Comparison of ENCODE assay signal across 26 cellular contexts in genomic region chr1:28480308-28480707, GRCh38.
"Had no signal": no experiment of that assay in that cellular context is flagged by ENCODE, and none has a peak within 500 bp of the region (broad histone marks: within the 10 kb centered on the region; RNA-seq: fewer than 3 reads in every experiment).

No MANE protein-coding gene starts in this region.

- H3K4me2 ChIP-seq: SK-N-SH had no signal

- FAIRE-seq: astrocyte had no signal

- H3K27me3 Mint-ChIP-seq: activated CD4-positive, alpha-beta memory T cell treated with anti-CD3 and anti-CD28 coated beads for 36 hours; activated CD4-positive, alpha-beta T cell treated with anti-CD3 and anti-CD28 coated beads, Interleukin-2, amount 10 ng/mL, durations not matched to agents 7 days and 5 days; activated naive CD8-positive, alpha-beta T cell treated with anti-CD3 and anti-CD28 coated beads, Interleukin-2, amount 50 U/mL, for 24 hours had no signal

- H3K27ac ChIP-seq: brain microvascular endothelial cell, VCaP had no signal

- H3K9me3 Mint-ChIP-seq: activated CD4-positive, alpha-beta memory T cell treated with anti-CD3 and anti-CD28 coated beads for 36 hours; activated CD4-positive, alpha-beta T cell treated with anti-CD3 and anti-CD28 coated beads, Interleukin-2, amount 10 ng/mL, durations not matched to agents 7 days and 5 days; activated naive CD4-positive, alpha-beta T cell treated with anti-CD3 and anti-CD28 coated beads, Interleukin-2, amount 50 U/mL, for 72 hours; activated naive CD8-positive, alpha-beta T cell treated with anti-CD3 and anti-CD28 coated beads, Interleukin-2, amount 50 U/mL, for 24 hours; activated T-cell treated with anti-CD3 and anti-CD28 coated beads, Interleukin-2, amount 50 U/mL, for 72 hours had no signal

- H3K9ac ChIP-seq: SK-N-SH had no signal

- H3K4me1 Mint-ChIP-seq: activated CD4-positive, alpha-beta T cell treated with anti-CD3 and anti-CD28 coated beads, Interleukin-2, amount 10 ng/mL, durations not matched to agents 7 days and 5 days; activated naive CD8-positive, alpha-beta T cell treated with anti-CD3 and anti-CD28 coated beads, Interleukin-2, amount 50 U/mL, for 24 hours had no signal

- H3K4me3 Mint-ChIP-seq: activated CD4-positive, alpha-beta memory T cell treated with anti-CD3 and anti-CD28 coated beads for 36 hours; activated CD4-positive, alpha-beta T cell treated with anti-CD3 and anti-CD28 coated beads, Interleukin-2, amount 10 ng/mL, durations not matched to agents 7 days and 5 days; activated naive CD8-positive, alpha-beta T cell treated with anti-CD3 and anti-CD28 coated beads, Interleukin-2, amount 50 U/mL, for 24 hours; activated T-cell treated with anti-CD3 and anti-CD28 coated beads, Interleukin-2, amount 50 U/mL, for 72 hours had no signal

- DNase-seq: activated CD4-positive, alpha-beta memory T cell treated with anti-CD3 and anti-CD28 coated beads for 36 hours; activated CD4-positive, alpha-beta T cell treated with anti-CD3 and anti-CD28 coated beads, Interleukin-2, amount 10 ng/mL, durations not matched to agents 7 days and 5 days; activated CD4-positive, CD25-positive, alpha-beta regulatory T cell; activated naive CD8-positive, alpha-beta T cell treated with anti-CD3 and anti-CD28 coated beads, Interleukin-2, amount 50 U/mL, for 24 hours; activated T-cell treated with anti-CD3 and anti-CD28 coated beads for 4 hours; activated T-cell treated with anti-CD3 and anti-CD28 coated beads, Interleukin-2, amount 50 U/mL, for 72 hours; amniotic stem cell; brain microvascular endothelial cell; KG1; NCI-H1092 treated with DMSO at 0.1 percent for 48 hours; NCI-H1417 treated with DMSO at 0.1 percent for 48 hours; NCI-H1694; NCI-H2029; NCI-H2107; NCI-H2171 treated with DMSO at 0.1 percent for 48 hours; NCI-H226; NCI-H526; NCI-H774; RPMI8226; SK-N-SH; T-helper 1 cell had no signal

- H3K27me3 ChIP-seq: brain microvascular endothelial cell had no signal

- H3K27ac Mint-ChIP-seq: activated CD4-positive, alpha-beta memory T cell treated with anti-CD3 and anti-CD28 coated beads for 36 hours; activated naive CD4-positive, alpha-beta T cell treated with anti-CD3 and anti-CD28 coated beads, Interleukin-2, amount 50 U/mL, for 72 hours; activated naive CD8-positive, alpha-beta T cell treated with anti-CD3 and anti-CD28 coated beads, Interleukin-2, amount 50 U/mL, for 24 hours; activated T-cell treated with anti-CD3 and anti-CD28 coated beads, Interleukin-2, amount 50 U/mL, for 72 hours had no signal

- ATAC-seq: activated naive CD4-positive, alpha-beta T cell treated with anti-CD3 and anti-CD28 coated beads, Interleukin-2, amount 50 U/mL, for 72 hours; activated naive CD8-positive, alpha-beta T cell treated with anti-CD3 and anti-CD28 coated beads, Interleukin-2, amount 50 U/mL, for 24 hours; activated T-cell treated with anti-CD3 and anti-CD28 coated beads, Interleukin-2, amount 50 U/mL, for 72 hours; Panc1; Right ventricle myocardium inferior had no signal
